In genomic region chr3:65231544-65231943, GRCh38 we compare ENCODE assay signal across 19 cellular contexts.
A peak's percentile ranks its signal among the peaks of the same experiment; 100 is the strongest.
DNase-seq lines count a peak whose midpoint lies in the region; ATAC-seq and TF ChIP-seq lines count a peak whose summit lies in the region.
"Had no signal": no experiment of that assay in that cellular context is flagged by ENCODE, and none has a peak within 500 bp of the region (broad histone marks: within the 10 kb centered on the region; RNA-seq: fewer than 3 reads in every experiment).

No MANE protein-coding gene starts in this region.

- WGBS in SK-N-SH (ENCODE audit: low lambda C conversion rate), result 55% methylated on average over 4 of the region's 4 CpGs
- 44% methylated on average over 4 of the region's 4 CpGs for WGBS in mesenchymal stem cell

- TF ChIP-seq CTCF in SK-N-SH (IDR thresholded peaks at IDR 0.05), result no peak

- no peaks in the 10 kb centered on the region for H3K9me3 ChIP-seq in SK-N-SH
- no peaks in the 10 kb centered on the region for H3K9me3 ChIP-seq in mesenchymal stem cell (ENCODE audit: control insufficient read depth, low read length)

- no peak overlapping the region for H2BK120ac ChIP-seq in mesenchymal stem cell (ENCODE audit: low read depth, low read length)

- peaks cover 0 to 49% of the 10 kb centered on the region in 2 experiments; a peak in 2 of 4 replicates for H3K4me1 ChIP-seq in SK-N-SH (ENCODE audit: control insufficient read depth in 1 of 2, insufficient read depth in 2 of 2, low read depth in 1 of 2, low read length in 1 of 2)
- no peaks in the 10 kb centered on the region for H3K4me1 ChIP-seq in mesenchymal stem cell (ENCODE audit: control insufficient read depth, insufficient read depth, low read depth, low read length)

- DNase-seq in DMS 273 (lab: John Stamatoyannopoulos, UW; ENCODE audit: unreplicated experiment), result peak; percentile 23
- no peak for DNase-seq in DMS 273 treated with DMSO at 0.1 percent for 48 hours (lab: John Stamatoyannopoulos, UW)
- peak; percentile 53 for DNase-seq in SK-N-SH
- peak; percentile 60 for DNase-seq in mesenchymal stem cell
- no peak for DNase-seq in NCI-H82 treated with DMSO at 0.1 percent for 48 hours (lab: John Stamatoyannopoulos, UW; ENCODE audit: unreplicated experiment)
- DNase-seq in activated naive CD4-positive, alpha-beta T cell (lab: John Stamatoyannopoulos, UW), result no peak
- DNase-seq: CD4-positive, CD25-positive, alpha-beta regulatory T cell; DMS53; GM23248; H9; Karpas-422; NCI-H1105 treated with DMSO at 0.1 percent for 48 hours; NCI-H2029; NCI-H526 treated with DMSO at 0.1 percent for 48 hours; OCI-M1; SIG-M5 had no signal

- no peak overlapping the region for H3K23ac ChIP-seq in mesenchymal stem cell (ENCODE audit: low read length in 2 of 2)

- H3K79me2 ChIP-seq in SK-N-SH (ENCODE audit: insufficient read depth), result no peaks in the 10 kb centered on the region

- H3K27ac ChIP-seq in SK-N-SH (ENCODE audit: low read depth in 2 of 2, low read length in 1 of 2), result peak overlapping the region in 1 of 2 experiments; percentile 99; a peak in 3 of 4 replicates
- no peak overlapping the region for H3K27ac ChIP-seq in mesenchymal stem cell (ENCODE audit: low read length, poor library complexity, severe bottlenecking)
- H3K27ac ChIP-seq: 22Rv1, GM23248 had no signal

- no peak overlapping the region for H2AK5ac ChIP-seq in mesenchymal stem cell (ENCODE audit: low read length, severe bottlenecking)

- H3F3A ChIP-seq in SK-N-SH (replicated peaks; ENCODE audit: insufficient read depth), result no peaks in the 10 kb centered on the region

- H3K27me3 ChIP-seq in SK-N-SH (ENCODE audit: insufficient read depth), result no peaks in the 10 kb centered on the region
- H3K27me3 ChIP-seq in mesenchymal stem cell (ENCODE audit: control insufficient read depth in 1 of 2, insufficient read depth in 1 of 2, low read length in 2 of 2), result no peaks in the 10 kb centered on the region

- peak overlapping the region in 1 of 2 experiments; percentile 11 for H3K18ac ChIP-seq in mesenchymal stem cell (ENCODE audit: low read depth in 1 of 2, low read length in 2 of 2)

- H4K8ac ChIP-seq in mesenchymal stem cell (ENCODE audit: low read length), result no peak overlapping the region

- POLR2A ChIA-PET in SK-N-SH (lab: Yijun Ruan, JAX), result interaction anchor here (0.6 to 2.4 kb wide), 7 partner anchors 21 to 701 kb away, joined by 3 to 11 read pairs (median 4); partner anchors contain the start of gene ADAMTS9

- H3K9ac ChIP-seq in SK-N-SH (no peak overlapping the region), mesenchymal stem cell (ENCODE audit: low read length) (no peak overlapping the region)
- H3K9ac ChIP-seq: GM23248 had no signal

- H4K20me1 ChIP-seq in SK-N-SH (ENCODE audit: insufficient read depth), result no peaks in the 10 kb centered on the region

- H3K79me1 ChIP-seq in mesenchymal stem cell (replicated peaks; ENCODE audit: low read length, poor library complexity, severe bottlenecking), result no peaks in the 10 kb centered on the region

- TF ChIP-seq EP300 in SK-N-SH (IDR thresholded peaks at IDR 0.05; ENCODE audit: borderline replicate concordance in 1 of 2, low read depth in 1 of 2, low read length in 1 of 2), result peak in 1 of 2 experiments; percentile 100; a peak in 2 of 4 replicates

- H2BK12ac ChIP-seq in mesenchymal stem cell (ENCODE audit: low read length in 2 of 2), result no peak overlapping the region

- peak; percentile 35 for TF ChIP-seq RAD21 in SK-N-SH (IDR thresholded peaks at IDR 0.05; ENCODE audit: low read length)

- no peaks in the 10 kb centered on the region for H3K9me2 ChIP-seq in SK-N-SH

- H2AFZ ChIP-seq in SK-N-SH (ENCODE audit: low read depth) (no peak overlapping the region), mesenchymal stem cell (ENCODE audit: low read depth, low read length) (no peak overlapping the region)
- H2AFZ ChIP-seq: GM23248 had no signal

- no peak overlapping the region for H4K91ac ChIP-seq in mesenchymal stem cell (ENCODE audit: low read length)

- H3K4ac ChIP-seq in mesenchymal stem cell (ENCODE audit: low read depth in 1 of 2, low read length in 2 of 2), result no peak overlapping the region

- H3K36me3 ChIP-seq in SK-N-SH (replicated peaks in 1 of 2; ENCODE audit: control insufficient read depth in 1 of 2, insufficient read depth in 2 of 2, low read length in 1 of 2) (no peaks in the 10 kb centered on the region), mesenchymal stem cell (ENCODE audit: control insufficient read depth in 1 of 2, insufficient read depth in 2 of 2, low read depth in 1 of 2, low read length in 2 of 2) (no peaks in the 10 kb centered on the region)

- H3K4me3 ChIP-seq in SK-N-SH (ENCODE audit: low read depth in 2 of 2, low read length in 1 of 2), result no peak overlapping the region
- no peak overlapping the region for H3K4me3 ChIP-seq in mesenchymal stem cell (ENCODE audit: insufficient read depth in 1 of 2, low read depth in 1 of 2, low read length in 2 of 2)
- H3K4me3 ChIP-seq: GM23248 had no signal

- CTCF ChIA-PET in SK-N-SH (lab: Yijun Ruan, JAX), result interaction anchor here (1.0 to 1.6 kb wide), 6 partner anchors 55 to 700 kb away, joined by 3 to 5 read pairs (median 3); no protein-coding TSS in a partner anchor

- H2BK15ac ChIP-seq in mesenchymal stem cell (ENCODE audit: low read depth, poor library complexity, severe bottlenecking), result no peak overlapping the region

- ATAC-seq in HG02798 (IDR thresholded peaks at IDR 0.05; ENCODE audit: poor library complexity, unreplicated experiment), result no peak
- ATAC-seq: HepG2 had no signal

- no peak overlapping the region for H3K14ac ChIP-seq in mesenchymal stem cell (ENCODE audit: low read length in 2 of 2)

- H2BK5ac ChIP-seq in mesenchymal stem cell (ENCODE audit: low read depth, low read length, poor library complexity, severe bottlenecking), result no peak overlapping the region

- no peak overlapping the region for H3K4me2 ChIP-seq in SK-N-SH
- H3K4me2 ChIP-seq in mesenchymal stem cell (ENCODE audit: low read length, poor library complexity, severe bottlenecking), result no peak overlapping the region

TF ChIP-seq in SK-N-SH, 30 proteins besides CTCF, POLR2A, EP300 and RAD21 (continues in another document):
- TF ChIP-seq SMC3 (IDR thresholded peaks at IDR 0.05; ENCODE audit: low read depth, low read length), result no peak
- TF ChIP-seq TAF1 (IDR thresholded peaks at IDR 0.05; ENCODE audit: borderline replicate concordance, low read depth, low read length), result no peak
- TF ChIP-seq USF1 (IDR thresholded peaks at IDR 0.05; ENCODE audit: borderline replicate concordance, low read depth), result peak; percentile 35; the same call in 1 of the 2 replicates
- TF ChIP-seq CHD2 (IDR thresholded peaks at IDR 0.05; ENCODE audit: low read length, partially characterized antibody), result peak; percentile 90
- TF ChIP-seq IRF3 (IDR thresholded peaks at IDR 0.05; ENCODE audit: low read depth, low read length), result no peak
- peak; percentile 25; the same call in 1 of the 2 replicates for TF ChIP-seq USF2 (IDR thresholded peaks at IDR 0.05; ENCODE audit: borderline replicate concordance, low read depth, low read length)
- TF ChIP-seq EZH2phosphoT487 (IDR thresholded peaks at IDR 0.05; ENCODE audit: borderline replicate concordance, low read depth), result no peak
- TF ChIP-seq NFIC (IDR thresholded peaks at IDR 0.05; ENCODE audit: borderline replicate concordance), result no peak
- TF ChIP-seq MAX (IDR thresholded peaks at IDR 0.05; ENCODE audit: low read depth), result no peak; the same call in 1 of the 2 replicates
- TF ChIP-seq NRF1 (IDR thresholded peaks at IDR 0.05; ENCODE audit: low read depth, low read length), result no peak
- TF ChIP-seq MXI1 (IDR thresholded peaks at IDR 0.05; ENCODE audit: low read depth, low read length), result peak; percentile 70; the same call in 1 of the 2 replicates
- no peak for TF ChIP-seq PBX3 (IDR thresholded peaks at IDR 0.05)
- TF ChIP-seq JUND (IDR thresholded peaks at IDR 0.05), result no peak
- TF ChIP-seq RCOR1 (IDR thresholded peaks at IDR 0.05; ENCODE audit: low read length), result peak; percentile 97
- peak; percentile 74 for TF ChIP-seq TCF12 (IDR thresholded peaks at IDR 0.05)
- peak; percentile 98 for TF ChIP-seq FOXJ3 (CRISPR knock-in tag; IDR thresholded peaks at IDR 0.05)
- TF ChIP-seq RXRA (IDR thresholded peaks at IDR 0.05; ENCODE audit: borderline replicate concordance, low read depth), result no peak

Comparison
In these comparisons a context has a peak if more than half of its experiments do, and no peak if none do; other contexts are left out.
1. DNase-seq: peak in DMS 273 (single experiment), SK-N-SH (single experiment) and mesenchymal stem cell (single experiment); none in DMS 273 treated with DMSO at 0.1 percent for 48 hours (single experiment), NCI-H82 treated with DMSO at 0.1 percent for 48 hours (single experiment) and activated naive CD4-positive, alpha-beta T cell (0 of 4).